20 cellular contexts compared by ENCODE assay signal in the genomic region with DNA sequence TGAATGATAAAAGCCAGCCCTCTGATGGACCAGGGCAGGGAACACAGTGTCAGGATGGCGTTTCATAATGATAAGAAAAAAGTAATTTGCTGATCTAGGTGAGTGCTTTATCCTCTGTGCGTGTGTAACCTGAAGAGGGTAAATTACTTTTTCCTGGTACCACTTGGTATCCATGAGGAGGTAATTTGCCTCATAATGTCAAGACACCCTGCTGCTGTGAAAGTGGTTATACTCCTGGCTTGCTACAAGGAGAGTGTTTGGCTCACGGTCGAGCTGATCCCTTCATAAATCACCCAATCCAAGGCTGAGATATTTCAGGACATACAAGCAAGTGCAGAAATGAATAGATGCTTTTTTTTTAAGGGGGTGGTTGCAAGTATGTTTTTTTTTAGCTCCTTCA.
DNase-seq lines count a peak whose midpoint lies in the region; ATAC-seq lines count a peak whose summit lies in the region.
"Had no signal": no experiment of that assay in that cellular context is flagged by ENCODE, and none has a peak within 500 bp of the region (broad histone marks: within the 10 kb centered on the region; RNA-seq: fewer than 3 reads in every experiment).

No MANE protein-coding gene starts in this region.

- peak; percentile 20 for DNase-seq in DMS153 (lab: John Stamatoyannopoulos, UW)
- DNase-seq in DMS153 treated with DMSO at 0.1 percent for 48 hours (lab: John Stamatoyannopoulos, UW; ENCODE audit: unreplicated experiment), result no peak
- DNase-seq in NCI-H345 treated with DMSO at 0.1 percent for 48 hours (lab: John Stamatoyannopoulos, UW; ENCODE audit: unreplicated experiment), result peak; percentile 85
- DNase-seq in iPS DF 19.7 (ENCODE audit: low read depth, low spot score), result peak; percentile 3
- DNase-seq: activated CD4-positive, alpha-beta memory T cell treated with anti-CD3 and anti-CD28 coated beads for 36 hours; activated CD8-positive, alpha-beta memory T cell treated with anti-CD3 and anti-CD28 coated beads, Interleukin-2, amount 50 U/mL, for 4 hours; activated naive CD4-positive, alpha-beta T cell treated with anti-CD3 and anti-CD28 coated beads, Interleukin-2, amount 50 U/mL, for 16 hours; amygdala; IMR-90; mesenchymal stem cell; NCI-H1048; NCI-H2107; NCI-H526; stimulated activated CD4-positive, alpha-beta T cell treated with anti-CD3 and anti-CD28 coated beads, Interleukin-15, amount 100 ng/mL, for 24 hours; stimulated activated naive B cell treated with anti-CD40 and anti-IgM and Interleukin-4, amounts not matched to agents 10 μg/mL and 1 μg/mL and 100 μg/mL, for 72 hours had no signal

- ATAC-seq in GM19023 (IDR thresholded peaks at IDR 0.05; ENCODE audit: unreplicated experiment), result no peak
- ATAC-seq in GM18861 (IDR thresholded peaks at IDR 0.05; ENCODE audit: unreplicated experiment), result no peak
- no peak for ATAC-seq in HG03039 (IDR thresholded peaks at IDR 0.05; ENCODE audit: unreplicated experiment)
- no peak for ATAC-seq in HG02571 (IDR thresholded peaks at IDR 0.05; ENCODE audit: unreplicated experiment)
- ATAC-seq: activated CD4-positive, CD25-positive, alpha-beta regulatory T cell treated with anti-CD3 and anti-CD28 coated beads, Interleukin-2, amount 50 U/mL, for 24 hours; stimulated activated naive B cell treated with anti-CD40 and anti-IgM and Interleukin-4, amounts not matched to agents 10 μg/mL and 1 μg/mL and 100 μg/mL, for 72 hours had no signal
